In genomic region chr5:16461026-16461425, GRCh38 we compare ENCODE assay signal across 15 cellular contexts. TPM values are rescaled to one million over a fixed set of nuclear protein-coding genes. Genes with fewer than 3 reads are reported as not detected.
DNase-seq lines count a peak whose midpoint lies in the region; ATAC-seq and TF ChIP-seq lines count a peak whose summit lies in the region.
"Had no signal": no experiment of that assay in that cellular context is flagged by ENCODE, and none has a peak within 500 bp of the region (broad histone marks: within the 10 kb centered on the region; RNA-seq: fewer than 3 reads in every experiment).

No MANE protein-coding gene starts in this region.

- ATAC-seq in stimulated activated naive CD8-positive, alpha-beta T cell treated with anti-CD3 and anti-CD28 coated beads, Interleukin-15, Interleukin-2, amounts not matched to agents 100 U/mL and 50 U/mL, for 24 hours, result no peak
- no peak for ATAC-seq in HG03175 (IDR thresholded peaks at IDR 0.05; ENCODE audit: unreplicated experiment)

- peak overlapping the region; percentile 74 for H3K27ac Mint-ChIP-seq in stimulated activated naive CD8-positive, alpha-beta T cell treated with anti-CD3 and anti-CD28 coated beads, Interleukin-15, Interleukin-2, amounts not matched to agents 100 ng/mL and 50 ng/mL, for 24 hours
- H3K27ac Mint-ChIP-seq: activated CD4-positive, alpha-beta T cell treated with anti-CD3 and anti-CD28 coated beads, Interleukin-2, amount 10 ng/mL, durations not matched to agents 7 days and 5 days had no signal

- DNase-seq in stimulated activated naive CD8-positive, alpha-beta T cell treated with anti-CD3 and anti-CD28 coated beads, Interleukin-15, Interleukin-2, amounts not matched to agents 100 U/mL and 50 U/mL, for 24 hours, result no peak
- DNase-seq in fibroblast of villous mesenchyme (ENCODE audit: low read depth), result peak; percentile 60
- DNase-seq in NCI-H2107 treated with DMSO at 0.1 percent for 48 hours (lab: John Stamatoyannopoulos, UW; ENCODE audit: unreplicated experiment), result no peak
- DNase-seq in NCI-H2081 (lab: John Stamatoyannopoulos, UW), result no peak
- no peak for DNase-seq in KG1 (lab: John Stamatoyannopoulos, UW)
- DNase-seq: activated CD4-positive, alpha-beta T cell treated with anti-CD3 and anti-CD28 coated beads, Interleukin-2, amount 10 ng/mL, durations not matched to agents 7 days and 5 days; BE2C; NCI-H1048; NCI-H345; retina; stimulated activated CD4-positive, alpha-beta T cell treated with anti-CD3 and anti-CD28 coated beads, Interleukin-4, amount 100 ng/mL, for 24 hours; stimulated activated naive CD4-positive, alpha-beta T cell treated with Interleukin-2 at 50 U/mL for 16 hours had no signal

- H3K4me1 Mint-ChIP-seq in stimulated activated naive CD8-positive, alpha-beta T cell treated with anti-CD3 and anti-CD28 coated beads, Interleukin-15, Interleukin-2, amounts not matched to agents 100 ng/mL and 50 ng/mL, for 24 hours (ENCODE audit: low read depth), result peaks cover 92% of the 10 kb centered on the region

- no peak for TF ChIP-seq CTCF in WI38 (IDR thresholded peaks at IDR 0.05; ENCODE audit: low read depth, low read length)
- TF ChIP-seq CTCF in fibroblast of villous mesenchyme (IDR thresholded peaks at IDR 0.05; ENCODE audit: insufficient read depth, low read depth, low read length), result no peak

- peak overlapping the region; percentile 37 for H3K4me3 Mint-ChIP-seq in stimulated activated naive CD8-positive, alpha-beta T cell treated with anti-CD3 and anti-CD28 coated beads, Interleukin-15, Interleukin-2, amounts not matched to agents 100 ng/mL and 50 ng/mL, for 24 hours
- H3K4me3 Mint-ChIP-seq: activated CD4-positive, alpha-beta T cell treated with anti-CD3 and anti-CD28 coated beads, Interleukin-2, amount 10 ng/mL, durations not matched to agents 7 days and 5 days had no signal

- H3K4me3 ChIP-seq in WI38 (ENCODE audit: low read depth, low read length), result 0 out of 2 replicates have a peak overlapping the region, but pooled peaks have one; percentile 2
- H3K4me3 ChIP-seq in fibroblast of villous mesenchyme (ENCODE audit: low read depth, low read length), result peak overlapping the region; percentile 0

- no peaks in the 10 kb centered on the region for H3K27me3 Mint-ChIP-seq in stimulated activated naive CD8-positive, alpha-beta T cell treated with anti-CD3 and anti-CD28 coated beads, Interleukin-15, Interleukin-2, amounts not matched to agents 100 ng/mL and 50 ng/mL, for 24 hours
- H3K27me3 Mint-ChIP-seq: activated CD4-positive, alpha-beta T cell treated with anti-CD3 and anti-CD28 coated beads, Interleukin-2, amount 10 ng/mL, durations not matched to agents 7 days and 5 days had no signal

- no peaks in the 10 kb centered on the region for H3K9me3 Mint-ChIP-seq in stimulated activated naive CD8-positive, alpha-beta T cell treated with anti-CD3 and anti-CD28 coated beads, Interleukin-15, Interleukin-2, amounts not matched to agents 100 ng/mL and 50 ng/mL, for 24 hours
- H3K9me3 Mint-ChIP-seq: activated CD4-positive, alpha-beta T cell treated with anti-CD3 and anti-CD28 coated beads, Interleukin-2, amount 10 ng/mL, durations not matched to agents 7 days and 5 days had no signal

- peaks cover 83% of the 10 kb centered on the region for H3K36me3 Mint-ChIP-seq in stimulated activated naive CD8-positive, alpha-beta T cell treated with anti-CD3 and anti-CD28 coated beads, Interleukin-15, Interleukin-2, amounts not matched to agents 100 ng/mL and 50 ng/mL, for 24 hours (ENCODE audit: low read depth)

RNA-seq across cellular contexts. Expression of gene ZNF622, which starts 4.6 kb away (rescaled TPM):
- 44.0 and 47.4 TPM in 2 replicates for total RNA-seq in fibroblast of villous mesenchyme
